In genomic region chr3:120854908-120855526, GRCh38 we compare ENCODE assay signal across 22 cellular contexts. TPM values are rescaled to one million over a fixed set of nuclear protein-coding genes. Genes with fewer than 3 reads are reported as not detected.
DNase-seq lines count a peak whose midpoint lies in the region; ATAC-seq and TF ChIP-seq lines count a peak whose summit lies in the region.
"Had no signal": no experiment of that assay in that cellular context is flagged by ENCODE, and none has a peak within 500 bp of the region (broad histone marks: within the 10 kb centered on the region; RNA-seq: fewer than 3 reads in every experiment).

No MANE protein-coding gene starts in this region.

- H3K27me3 ChIP-seq in PC-3 (ENCODE audit: low read length), result peaks cover 1% of the 10 kb centered on the region; the same call in 1 of the 2 replicates
- H3K27me3 ChIP-seq in psoas muscle (ENCODE audit: insufficient read depth in 3 of 3, low read length in 2 of 3), result no peaks in the 10 kb centered on the region
- no peaks in the 10 kb centered on the region; the same call in 1 of the 2 replicates for H3K27me3 ChIP-seq in PC-9 (ENCODE audit: insufficient read depth, low read depth)

- H4K20me1 ChIP-seq in PC-3 (ENCODE audit: low read length) (no peaks in the 10 kb centered on the region), PC-9 (ENCODE audit: insufficient read depth) (no peaks in the 10 kb centered on the region)

- H3K9me3 ChIP-seq in PC-3 (ENCODE audit: low read length) (no peaks in the 10 kb centered on the region), psoas muscle (no peaks in the 10 kb centered on the region), PC-9 (ENCODE audit: insufficient read depth, low read depth) (no peaks in the 10 kb centered on the region)

- BruUV-seq in PC-3 (replicated peaks; lab: Mats Ljungman, UMichigan) (no TSS peak), PC-9 (replicated peaks; lab: Mats Ljungman, UMichigan) (no TSS peak)

- no peak for TF ChIP-seq CTCF in PC-3 (conservative IDR thresholded peaks at IDR 0.05; ENCODE audit: low read depth, low read length)
- no peak for TF ChIP-seq CTCF in epithelial cell of esophagus (IDR thresholded peaks at IDR 0.05; ENCODE audit: insufficient read depth, low read depth, low read length, missing control alignments)
- no peak for TF ChIP-seq CTCF in psoas muscle (IDR thresholded peaks at IDR 0.05)
- TF ChIP-seq CTCF in PC-9 (conservative IDR thresholded peaks at IDR 0.05), result no peak

- POLR2A ChIA-PET in PC-3 (lab: Charles Lee; ENCODE audit: unreplicated experiment) (interaction anchor here (0.6 kb wide), 1 partner anchor 1615 kb away, joined by 3 read pairs; no protein-coding TSS in a partner anchor), PC-9 (lab: Charles Lee; ENCODE audit: unreplicated experiment) (no interaction called here)

- intact Hi-C loops in PC-3 (cut with micrococcal nuclease), result no loop called here
- intact Hi-C loops in psoas muscle (cut with DNase I), result no loop called here
- intact Hi-C loops in PC-9 (cut with micrococcal nuclease; ENCODE audit: unreplicated experiment), result no loop called here

- ATAC-seq in PC-3 (peak; percentile 66), psoas muscle (no peak)
- ATAC-seq: Right ventricle myocardium inferior had no signal

- H3K4me2 ChIP-seq in PC-3 (ENCODE audit: low read length) (0 out of 2 replicates have a peak overlapping the region, but pooled peaks have one; percentile 18), PC-9 (no peak overlapping the region)

- H3K9ac ChIP-seq in PC-3 (ENCODE audit: low read length), result no peak overlapping the region

- no peaks in the 10 kb centered on the region for H3K36me3 ChIP-seq in PC-3 (ENCODE audit: low read depth, low read length)
- H3K36me3 ChIP-seq in psoas muscle (ENCODE audit: insufficient read depth in 1 of 2, low read depth in 1 of 2), result no peaks in the 10 kb centered on the region
- no peaks in the 10 kb centered on the region for H3K36me3 ChIP-seq in PC-9 (ENCODE audit: low read depth)
- H3K36me3 ChIP-seq: WERI-Rb-1 had no signal

- H3K27ac ChIP-seq in PC-3 (ENCODE audit: low read length) (no peak overlapping the region), temporal lobe (ENCODE audit: low read depth, low read length) (peak overlapping the region; percentile 17), psoas muscle (no peak overlapping the region), PC-9 (no peak overlapping the region)

- H3K9me2 ChIP-seq in PC-3 (replicated peaks; ENCODE audit: low read length) (no peaks in the 10 kb centered on the region), PC-9 (ENCODE audit: insufficient read depth) (no peaks in the 10 kb centered on the region)

- DNase-seq in EH (ENCODE audit: low read depth), result peak; percentile 3
- peak; percentile 63 for DNase-seq in PC-3
- peak; percentile 2 for DNase-seq in epithelial cell of esophagus (ENCODE audit: low read depth)
- no peak for DNase-seq in psoas muscle
- DNase-seq in activated T-cell treated with anti-CD3 and anti-CD28 coated beads, Interleukin-2, amount 50 U/mL, for 1 hour, result no peak
- no peak for DNase-seq in PC-9
- DNase-seq: activated CD4-positive, alpha-beta T cell treated with anti-CD3 and anti-CD28 coated beads, Interleukin-2, amount 10 ng/mL, durations not matched to agents 7 days and 5 days; activated naive CD4-positive, alpha-beta T cell treated with anti-CD3 and anti-CD28 coated beads, Interleukin-2, amount 10 ng/mL, durations not matched to agents 7 days and 5 days; amniotic stem cell; HCEC 1CT; mammary epithelial cell; NCI-H1092; NCI-H2081; NCI-H345; NCI-H774; stimulated activated CD4-positive, alpha-beta T cell treated with anti-CD3 and anti-CD28 coated beads, Interleukin-2, amount 100 ng/mL, for 24 hours; WERI-Rb-1 had no signal

- H2AFZ ChIP-seq in PC-3 (ENCODE audit: low read length) (no peak overlapping the region), PC-9 (no peak overlapping the region)

- H3K79me2 ChIP-seq in PC-3 (ENCODE audit: low read length) (no peaks in the 10 kb centered on the region), PC-9 (ENCODE audit: low read depth) (no peaks in the 10 kb centered on the region)

- H3K4me1 ChIP-seq in PC-3 (ENCODE audit: insufficient read depth, low read length) (peaks cover 34% of the 10 kb centered on the region), psoas muscle (no peaks in the 10 kb centered on the region), PC-9 (replicated peaks; ENCODE audit: insufficient read depth) (no peaks in the 10 kb centered on the region)

- 65 to 70% (median 69%) methylated on average over 3 of the region's 3 CpGs for WGBS in psoas muscle, 3 donors

- no peak overlapping the region for H3K4me3 ChIP-seq in PC-3 (ENCODE audit: low read length)
- no peak overlapping the region for H3K4me3 ChIP-seq in epithelial cell of esophagus (ENCODE audit: low read length)
- no peak overlapping the region for H3K4me3 ChIP-seq in psoas muscle
- H3K4me3 ChIP-seq in PC-9, result no peak overlapping the region

- CTCF ChIA-PET in PC-3 (lab: Charles Lee), result no interaction called here
- CTCF ChIA-PET in PC-9 (lab: Charles Lee), result no interaction called here

- H3F3A ChIP-seq in PC-3 (ENCODE audit: low read length, unreplicated experiment) (no peaks in the 10 kb centered on the region), PC-9 (ENCODE audit: insufficient read depth, low read depth) (no peaks in the 10 kb centered on the region)

RNA-seq across cellular contexts. Expression of gene STXBP5L, which starts 53.0 kb away (rescaled TPM):
- total RNA-seq in PC-3 (2014; rRNA removed) (not detected in 2 replicates), temporal lobe (12.3 TPM), psoas muscle (not detected), PC-9 (2021) (not detected in 2 replicates)
- polyA plus RNA-seq in psoas muscle, result under 1 TPM in 2 of 3 donors, not detected in 1; under 0.01 to 0.01 TPM
- total RNA-seq: activated CD4-positive, alpha-beta T cell treated with anti-CD3 and anti-CD28 coated beads, Interleukin-2, amount 10 ng/mL, durations not matched to agents 7 days and 5 days; glomerular endothelial cell; mammary epithelial cell; Right ventricle myocardium inferior; skeletal muscle tissue; subcutaneous adipose tissue had no signal
- polyA plus RNA-seq: mammary epithelial cell had no signal

Comparison
In these comparisons a context has a peak if more than half of its experiments do, and no peak if none do; other contexts are left out.
1. DNase-seq: peak in EH (single experiment), PC-3 (single experiment) and epithelial cell of esophagus (single experiment); none in psoas muscle (0 of 2), activated T-cell treated with anti-CD3 and anti-CD28 coated beads, Interleukin-2, amount 50 U/mL, for 1 hour (single experiment) and PC-9 (0 of 2).
2. RNA of gene STXBP5L, which starts 53.0 kb away (total RNA-seq): 12.3 TPM in temporal lobe (single experiment); not detected in PC-3, not detected in psoas muscle and not detected in PC-9; every median in the first group is over 10 times any median in the second.